7 cellular contexts compared by ENCODE assay signal in genomic region chr17:17628388-17629008, GRCh38. TPM values are rescaled to one million over a fixed set of nuclear protein-coding genes. Genes with fewer than 3 reads are reported as not detected.
DNase-seq lines count a peak whose midpoint lies in the region; ATAC-seq and TF ChIP-seq lines count a peak whose summit lies in the region.

No MANE protein-coding gene starts in this region.

- no peaks in the 10 kb centered on the region for H3K9me3 ChIP-seq in GM23248 (ENCODE audit: low read depth)
- no peaks in the 10 kb centered on the region for H3K9me3 ChIP-seq in fibroblast of lung (ENCODE audit: control insufficient read depth, insufficient read depth, low read depth, low read length)

- WGBS in GM23248 (ENCODE audit: low coverage in 1 of 2, low lambda C conversion rate in 2 of 2, missing lambda C conversion rate in 2 of 2), 2 experiments: 26 to 29% methylated on average over 15 to 17 of the region's 17 CpGs

- H3K27me3 Mint-ChIP-seq in stimulated activated naive B cell treated with anti-CD40 and anti-IgM and Interleukin-4, amounts not matched to agents 10 μg/mL and 1 μg/mL and 100 μg/mL, for 72 hours: no peaks in the 10 kb centered on the region

- peaks cover 4 to 8% of the 10 kb centered on the region in 2 donors for H3K4me1 Mint-ChIP-seq in stimulated activated naive B cell treated with anti-CD40 and anti-IgM and Interleukin-4, amounts not matched to agents 10 μg/mL and 1 μg/mL and 100 μg/mL, for 72 hours

- H3K36me3 ChIP-seq in GM23248 (ENCODE audit: low read depth): no peaks in the 10 kb centered on the region
- no peaks in the 10 kb centered on the region for H3K36me3 ChIP-seq in fibroblast of lung (ENCODE audit: control insufficient read depth, insufficient read depth, low read length)

- DNase-seq in GM23248 (peak; percentile 30), fibroblast of lung (ENCODE audit: low read depth in 2 of 2) (no peak)
- DNase-seq in activated CD4-positive, CD25-positive, alpha-beta regulatory T cell treated with anti-CD3 and anti-CD28 coated beads, Interleukin-2, amount 50 U/mL, for 72 hours: peak; percentile 49
- DNase-seq in stimulated activated naive B cell treated with anti-CD40 and anti-IgM and Interleukin-4, amounts not matched to agents 10 μg/mL and 1 μg/mL and 100 μg/mL, for 72 hours: peak; percentile 32

- H2AFZ ChIP-seq in GM23248 (peak overlapping the region; percentile 48; the same call in 1 of the 2 replicates), fibroblast of lung (ENCODE audit: low read length) (no peak overlapping the region)

- H3K4me1 ChIP-seq in GM23248 (ENCODE audit: insufficient read depth) (no peaks in the 10 kb centered on the region), fibroblast of lung (ENCODE audit: control insufficient read depth, extremely low read depth, insufficient read depth, low read length) (no peaks in the 10 kb centered on the region)

- no peaks in the 10 kb centered on the region for H3F3A ChIP-seq in GM23248 (ENCODE audit: insufficient read depth)

- H3K9ac ChIP-seq in GM23248 (0 out of 2 replicates have a peak overlapping the region, but pooled peaks have one; percentile 23), fibroblast of lung (ENCODE audit: insufficient read depth, low read length) (no peak overlapping the region)

- H3K9me3 Mint-ChIP-seq in stimulated activated naive B cell treated with anti-CD40 and anti-IgM and Interleukin-4, amounts not matched to agents 10 μg/mL and 1 μg/mL and 100 μg/mL, for 72 hours: peaks cover 0 to 4% of the 10 kb centered on the region in 2 donors

- H3K4me3 ChIP-seq in GM23248 (peak overlapping the region; percentile 51), fibroblast of lung (replicated peaks in 1 of 4; ENCODE audit: control extremely low read depth in 1 of 4, insufficient read depth in 1 of 4, low read depth in 3 of 4, low read length in 4 of 4) (no peak overlapping the region)

- peak overlapping the region; percentile 94 for H3K27ac Mint-ChIP-seq in stimulated activated naive B cell treated with anti-CD40 and anti-IgM and Interleukin-4, amounts not matched to agents 10 μg/mL and 1 μg/mL and 100 μg/mL, for 72 hours

- H3K4me2 ChIP-seq in GM23248 (ENCODE audit: unreplicated experiment) (peak overlapping the region; percentile 73), fibroblast of lung (ENCODE audit: extremely low read depth, insufficient read depth, low read length) (peak overlapping the region; percentile 35)

- H3K27me3 ChIP-seq in GM23248 (replicated peaks; ENCODE audit: insufficient read depth) (peaks cover 7% of the 10 kb centered on the region; the same call in 1 of the 2 replicates), fibroblast of lung (ENCODE audit: control insufficient read depth, insufficient read depth, low read length) (peaks cover 2% of the 10 kb centered on the region)

- no peaks in the 10 kb centered on the region for H3K9me2 ChIP-seq in GM23248 (ENCODE audit: insufficient read depth)

- peak overlapping the region; percentile 85 to 90 for H3K4me3 Mint-ChIP-seq in stimulated activated naive B cell treated with anti-CD40 and anti-IgM and Interleukin-4, amounts not matched to agents 10 μg/mL and 1 μg/mL and 100 μg/mL, for 72 hours

- peak; percentile 81 to 87 for ATAC-seq in stimulated activated naive B cell treated with anti-CD40 and anti-IgM and Interleukin-4, amounts not matched to agents 10 μg/mL and 1 μg/mL and 100 μg/mL, for 72 hours (replicated peaks)
- ATAC-seq in HG02870 (IDR thresholded peaks at IDR 0.05; ENCODE audit: unreplicated experiment) (no peak), GM19397 (IDR thresholded peaks at IDR 0.05; ENCODE audit: unreplicated experiment) (no peak), esophagus mucosa (no peak)

- no peaks in the 10 kb centered on the region for H3K36me3 Mint-ChIP-seq in stimulated activated naive B cell treated with anti-CD40 and anti-IgM and Interleukin-4, amounts not matched to agents 10 μg/mL and 1 μg/mL and 100 μg/mL, for 72 hours

- H3K27ac ChIP-seq in GM23248 (no peak overlapping the region), fibroblast of lung (ENCODE audit: insufficient read depth, low read length) (no peak overlapping the region)

- TF ChIP-seq CTCF in fibroblast of lung (conservative IDR thresholded peaks at IDR 0.05 in 1 of 2, IDR thresholded peaks at IDR 0.05 in 1 of 2; ENCODE audit: low read depth in 1 of 2, low read length in 2 of 2): no peak

- H4K20me1 ChIP-seq in GM23248 (ENCODE audit: insufficient read depth) (no peaks in the 10 kb centered on the region), fibroblast of lung (ENCODE audit: control insufficient read depth, extremely low read depth, insufficient read depth, low read length) (no peaks in the 10 kb centered on the region)

- in situ Hi-C loops in GM23248 (cut with MboI): no loop called here

- H3K79me2 ChIP-seq in GM23248 (ENCODE audit: insufficient read depth) (no peaks in the 10 kb centered on the region), fibroblast of lung (ENCODE audit: control insufficient read depth, insufficient read depth, low read length) (no peaks in the 10 kb centered on the region)

RNA-seq across cellular contexts. Expression of gene PEMT, which starts 37.0 kb away (rescaled TPM):
- 53.0 and 62.0 TPM in 2 replicates for total RNA-seq in GM23248 (2014; rRNA removed; shearing (Covaris generic))
- polyA plus RNA-seq in GM23248 (2016; fragmentation: Nextera tagmentation; extraction: Ambion mirVana): 60.4 and 68.7 TPM in 2 replicates
- total RNA-seq in fibroblast of lung: 17.5 and 18.0 TPM in 2 replicates
- polyA plus RNA-seq in fibroblast of lung: 18.2 and 18.6 TPM in 2 replicates
- polyA plus RNA-seq in fibroblast of lung (2012): 23.9 and 30.4 TPM in 2 replicates
- 38.6 TPM in 2 replicates for polyA minus RNA-seq in fibroblast of lung (ENCODE audit: low replicate concordance)
- 29.5 TPM for total RNA-seq in esophagus mucosa

RNA-seq across cellular contexts. Expression of gene RAI1, which starts 52.8 kb away (rescaled TPM):
- total RNA-seq in GM23248 (2014; rRNA removed; shearing (Covaris generic)): 9.1 and 17.8 TPM in 2 replicates
- polyA plus RNA-seq in GM23248 (2016; fragmentation: Nextera tagmentation; extraction: Ambion mirVana) (4.4 and 5.2 TPM in 2 replicates), fibroblast of lung (2.1 TPM in 2 replicates)
- total RNA-seq in fibroblast of lung (4.1 and 6.6 TPM in 2 replicates), esophagus mucosa (20.4 TPM)
- 10.3 and 10.4 TPM in 2 replicates for polyA plus RNA-seq in fibroblast of lung (2012)
- 9.3 and 9.7 TPM in 2 replicates for polyA minus RNA-seq in fibroblast of lung (ENCODE audit: low replicate concordance)

Comparison
In these comparisons a context has a peak if more than half of its experiments do, and no peak if none do; other contexts are left out.
1. DNase-seq: peak in GM23248 (single experiment), activated CD4-positive, CD25-positive, alpha-beta regulatory T cell treated with anti-CD3 and anti-CD28 coated beads, Interleukin-2, amount 50 U/mL, for 72 hours (single experiment) and stimulated activated naive B cell treated with anti-CD40 and anti-IgM and Interleukin-4, amounts not matched to agents 10 μg/mL and 1 μg/mL and 100 μg/mL, for 72 hours (single experiment); none in fibroblast of lung (0 of 2).
2. ATAC-seq: peak in stimulated activated naive B cell treated with anti-CD40 and anti-IgM and Interleukin-4, amounts not matched to agents 10 μg/mL and 1 μg/mL and 100 μg/mL, for 72 hours (2 of 2); none in HG02870 (single experiment), GM19397 (single experiment) and esophagus mucosa (single experiment).